8 cellular contexts compared by ENCODE assay signal in the genomic region with DNA sequence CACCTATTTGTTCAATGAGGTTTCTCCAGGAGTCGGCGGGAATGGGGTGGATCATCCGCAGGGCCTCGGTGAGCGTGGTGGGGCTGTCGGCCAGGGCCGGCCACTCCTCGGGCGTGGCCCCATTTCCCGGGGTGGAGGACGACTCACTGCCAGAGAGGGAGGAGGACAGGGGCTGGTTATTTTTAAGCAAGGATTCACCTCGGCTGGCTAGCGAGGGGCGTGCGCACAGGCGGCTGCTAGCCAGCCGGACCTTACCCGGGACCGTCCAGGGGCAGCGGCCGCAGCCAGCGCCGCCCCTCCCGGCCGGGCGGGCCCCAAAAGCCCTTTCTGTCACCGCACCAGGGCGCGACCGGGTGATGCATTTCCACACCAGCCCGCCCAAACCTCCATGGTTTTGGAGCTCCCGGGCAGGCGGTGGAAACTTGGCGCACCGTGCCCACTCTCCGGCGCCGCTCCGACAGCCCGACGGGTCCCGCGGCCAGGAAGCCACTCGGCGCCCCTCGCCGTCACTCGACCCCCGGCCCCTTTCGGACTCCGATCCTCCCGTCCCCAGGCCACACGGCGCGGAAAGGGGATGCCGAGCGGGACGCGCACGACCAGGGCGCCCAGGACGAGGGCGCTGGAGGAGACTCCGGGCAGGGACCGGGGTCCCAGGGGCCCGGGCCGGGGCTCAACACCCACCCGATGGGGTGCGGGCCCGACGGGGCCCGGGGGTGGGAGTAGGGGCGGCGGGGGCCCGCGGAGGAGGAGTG. TPM values are rescaled to one million over a fixed set of nuclear protein-coding genes. Genes with fewer than 3 reads are reported as not detected.
DNase-seq lines count a peak whose midpoint lies in the region; ATAC-seq and TF ChIP-seq lines count a peak whose summit lies in the region.

No MANE protein-coding gene starts in this region.

- 3% methylated on average over 76 of the region's 76 CpGs for WGBS in HUES64

- no peak for ATAC-seq in naive thymus-derived CD8-positive, alpha-beta T cell
- ATAC-seq in HG03460 (IDR thresholded peaks at IDR 0.05; ENCODE audit: unreplicated experiment) (no peak), GM18858 (IDR thresholded peaks at IDR 0.05; ENCODE audit: unreplicated experiment) (no peak)

- H3K4me3 Mint-ChIP-seq in naive thymus-derived CD8-positive, alpha-beta T cell, result peak overlapping the region; percentile 48 to 85 (median 71)

- CTCF ChIA-PET in A673 (lab: Charles Lee), result no interaction called here

- H3K27ac Mint-ChIP-seq in naive thymus-derived CD8-positive, alpha-beta T cell, result no peak overlapping the region

- H3K4me1 ChIP-seq in A673 (ENCODE audit: insufficient read depth, low read length, poor library complexity, severe bottlenecking) (peaks cover 5% of the 10 kb centered on the region), HUES64 (ENCODE audit: insufficient read depth, low read length) (peaks cover 7% of the 10 kb centered on the region; the same call in 1 of the 2 replicates)

- H3K27ac ChIP-seq in A673 (ENCODE audit: low read depth, low read length, poor library complexity, severe bottlenecking) (no peak overlapping the region), HUES64 (ENCODE audit: low read depth, low read length) (no peak overlapping the region), coronary artery (no peak overlapping the region)

- H3K4me3 ChIP-seq in A673 (ENCODE audit: low read depth, low read length, poor library complexity, severe bottlenecking), result peak overlapping the region; percentile 44
- H3K4me3 ChIP-seq in HUES64 (ENCODE audit: low read length), result peak overlapping the region; percentile 34
- H3K4me3 ChIP-seq in coronary artery, result peak overlapping the region; percentile 76

- DNase-seq in A673 (ENCODE audit: low spot score) (no peak), coronary artery (ENCODE audit: low spot score) (no peak), medulla oblongata (ENCODE audit: extremely low spot score) (no peak), SIG-M5 treated with dmso at 0.1 percent for 504 hours (lab: John Stamatoyannopoulos, UW; ENCODE audit: unreplicated experiment) (no peak)
- DNase-seq in naive thymus-derived CD8-positive, alpha-beta T cell, result no peak

- peaks cover 42 to 73% (median 57%) of the 10 kb centered on the region in 5 donors for H3K27me3 Mint-ChIP-seq in naive thymus-derived CD8-positive, alpha-beta T cell

- intact Hi-C loops in A673 (cut with micrococcal nuclease; ENCODE audit: unreplicated experiment), result no loop called here

- H3K36me3 ChIP-seq in A673 (ENCODE audit: insufficient read depth, low read length, poor library complexity, severe bottlenecking) (no peaks in the 10 kb centered on the region), HUES64 (ENCODE audit: insufficient read depth, low read length) (no peaks in the 10 kb centered on the region)

- POLR2A ChIA-PET in A673 (lab: Charles Lee; ENCODE audit: low non-redundant PET), result no interaction called here
- POLR2A ChIA-PET in naive thymus-derived CD8-positive, alpha-beta T cell (lab: Charles Lee), result no interaction called here

- BruUV-seq in A673 (replicated peaks; lab: Mats Ljungman, UMichigan), result no TSS peak

- no peak for TF ChIP-seq CTCF in A673 (conservative IDR thresholded peaks at IDR 0.05; ENCODE audit: low read depth, low read length)
- no peak for TF ChIP-seq CTCF in coronary artery (IDR thresholded peaks at IDR 0.05)

- H3K27me3 ChIP-seq in A673 (replicated peaks; ENCODE audit: insufficient read depth, low read depth, low read length, poor library complexity) (peaks cover 31% of the 10 kb centered on the region), HUES64 (ENCODE audit: insufficient read depth, low read length) (peaks cover 76% of the 10 kb centered on the region)

- peaks cover 7 to 18% (median 12%) of the 10 kb centered on the region in 4 donors for H3K4me1 Mint-ChIP-seq in naive thymus-derived CD8-positive, alpha-beta T cell

- no peak overlapping the region for H3K9ac ChIP-seq in HUES64 (ENCODE audit: low read depth, low read length)

- H3K36me3 Mint-ChIP-seq in naive thymus-derived CD8-positive, alpha-beta T cell, result peaks cover 0 to 7% (median 5%) of the 10 kb centered on the region in 3 donors

- peaks cover 0 to 5% (median 2%) of the 10 kb centered on the region in 9 donors for H3K9me3 Mint-ChIP-seq in naive thymus-derived CD8-positive, alpha-beta T cell

- H3K9me3 ChIP-seq in A673 (ENCODE audit: low read depth, low read length, poor library complexity, severe bottlenecking), result no peaks in the 10 kb centered on the region
- H3K9me3 ChIP-seq in HUES64 (ENCODE audit: insufficient read depth, low read depth, low read length), result no peaks in the 10 kb centered on the region

RNA-seq across cellular contexts. Expression of a gene that starts 57.2 kb away (rescaled TPM):
- total RNA-seq in A673 (2021), result 4.6 and 4.7 TPM in 2 replicates
- 0.90 TPM for polyA plus RNA-seq in HUES64 (2013, experiment 1 of 2)
- polyA plus RNA-seq in HUES64 (2013, experiment 2 of 2), result 0.51 TPM
- total RNA-seq in naive thymus-derived CD8-positive, alpha-beta T cell, result 1 to 10 TPM; 4.0 to 4.7 TPM
- polyA plus RNA-seq in naive thymus-derived CD8-positive, alpha-beta T cell, result not detected
